1 cellular context compared by ENCODE assay signal in genomic region chr5:88734191-88734640, GRCh38.
A peak's percentile ranks its signal among the peaks of the same experiment; 100 is the strongest.
TF ChIP-seq lines count a peak whose summit lies in the region.

No MANE protein-coding gene starts in this region.

TF ChIP-seq in K562, 482 proteins besides CTCF, POLR2A, EP300 and RAD21 (continued from another document):
- TF ChIP-seq PBX2 (CRISPR knock-in tag; IDR thresholded peaks at IDR 0.05; ENCODE audit: low read depth) (no peak), PBX2 (tag; conservative IDR thresholded peaks at IDR 0.05; ENCODE audit: low read depth) (peak; percentile 29; the same call in 1 of the 2 replicates), CHD4 (IDR thresholded peaks at IDR 0.05; ENCODE audit: insufficient read depth, insufficient replicate concordance, low read depth, low read length, poor library complexity, severe bottlenecking) (no peak), ZMIZ1 (IDR thresholded peaks at IDR 0.05; ENCODE audit: low read depth in 2 of 2, low read length in 2 of 2) (no peak), EHMT2 (IDR thresholded peaks at IDR 0.05) (no peak), NKRF (IDR thresholded peaks at IDR 0.05; ENCODE audit: borderline replicate concordance) (no peak), CBFB (CRISPR knock-in tag; IDR thresholded peaks at IDR 0.05) (no peak), POLR3G (IDR thresholded peaks at IDR 0.05; ENCODE audit: extremely low read depth, insufficient read length, insufficient replicate concordance) (no peak), NFE2L1 (tag; IDR thresholded peaks at IDR 0.05; ENCODE audit: borderline replicate concordance, low read depth) (no peak), ZNF696 (CRISPR knock-in tag; conservative IDR thresholded peaks at IDR 0.05) (no peak), DACH1 (IDR thresholded peaks at IDR 0.05; ENCODE audit: partially characterized antibody) (peak; percentile 31), ZNF143 (CRISPR knock-in tag; IDR thresholded peaks at IDR 0.05) (no peak), CREM (IDR thresholded peaks at IDR 0.05; ENCODE audit: low read depth) (0 out of 2 replicates have a peak, but pooled peaks have one; percentile 28), ZNF511 (CRISPR knock-in tag; IDR thresholded peaks at IDR 0.05) (no peak), ZNF518B (CRISPR knock-in tag; IDR thresholded peaks at IDR 0.05) (no peak), ZNF274 (IDR thresholded peaks at IDR 0.05; ENCODE audit: borderline replicate concordance, low read depth, low read length) (no peak), NCOA1 (IDR thresholded peaks at IDR 0.05; ENCODE audit: low read depth) (no peak), ATF2 (CRISPR knock-in tag; IDR thresholded peaks at IDR 0.05) (no peak), FOXM1 (IDR thresholded peaks at IDR 0.05; ENCODE audit: low read depth) (no peak; the same call in 1 of the 2 replicates), FOXM1 (CRISPR knock-in tag; IDR thresholded peaks at IDR 0.05; ENCODE audit: low read depth) (no peak), ZNF277 (CRISPR knock-in tag; IDR thresholded peaks at IDR 0.05; ENCODE audit: borderline replicate concordance) (no peak), THRAP3 (IDR thresholded peaks at IDR 0.05; ENCODE audit: borderline replicate concordance) (no peak), ETV1 (tag; conservative IDR thresholded peaks at IDR 0.05; ENCODE audit: low read depth) (peak; percentile 50), HINFP (tag; conservative IDR thresholded peaks at IDR 0.05; ENCODE audit: low read depth) (no peak), MYBL2 (IDR thresholded peaks at IDR 0.05; ENCODE audit: low read depth) (no peak), MYBL2 (CRISPR knock-in tag; IDR thresholded peaks at IDR 0.05; ENCODE audit: borderline replicate concordance) (no peak), E2F5 (CRISPR knock-in tag; IDR thresholded peaks at IDR 0.05) (no peak)
TF ChIP-seq in K562: peak in this region for 33.
